Comparison of ENCODE assay signal across 9 cellular contexts in genomic region chr3:109023656-109024254, GRCh38.
DNase-seq lines count a peak whose midpoint lies in the region; ATAC-seq and TF ChIP-seq lines count a peak whose summit lies in the region.
"Had no signal": no experiment of that assay in that cellular context is flagged by ENCODE, and none has a peak within 500 bp of the region (broad histone marks: within the 10 kb centered on the region; RNA-seq: fewer than 3 reads in every experiment).

No MANE protein-coding gene starts in this region.

- no peaks in the 10 kb centered on the region for H3K4me1 Mint-ChIP-seq in CD4-positive, CD25-positive, alpha-beta regulatory T cell
- no peaks in the 10 kb centered on the region for H3K4me1 Mint-ChIP-seq in activated CD8-positive, alpha-beta T cell treated with anti-CD3 and anti-CD28 coated beads, Interleukin-2, amount 10 ng/mL, durations not matched to agents 7 days and 5 days (ENCODE audit: low read depth)

- H3K14ac ChIP-seq in trophoblast cell (ENCODE audit: low read length) = no peak overlapping the region

- no CpG with 5 or more reads among the region's 3 CpGs for WGBS in trophoblast cell (ENCODE audit: extremely low coverage, insufficient coverage, insufficient read length)

- DNase-seq in CD4-positive, CD25-positive, alpha-beta regulatory T cell = peak; percentile 3 to 48 (median 34)
- DNase-seq in NCI-H2196 treated with DMSO at 0.1 percent for 48 hours (lab: John Stamatoyannopoulos, UW; ENCODE audit: unreplicated experiment) (peak; percentile 44), fibroblast of villous mesenchyme (ENCODE audit: low read depth) (peak; percentile 41), trophoblast cell (peak; percentile 4 to 68), GF-D8 (lab: John Stamatoyannopoulos, UW) (no peak)
- peak; percentile 59 for DNase-seq in activated CD8-positive, alpha-beta T cell treated with anti-CD3 and anti-CD28 coated beads, Interleukin-2, amount 10 ng/mL, durations not matched to agents 7 days and 5 days

- no peak overlapping the region for H3K4ac ChIP-seq in trophoblast cell (ENCODE audit: low read depth, low read length)

- peaks cover 0 to 1% (median 0%) of the 10 kb centered on the region in 7 donors for H3K9me3 Mint-ChIP-seq in CD4-positive, CD25-positive, alpha-beta regulatory T cell
- H3K9me3 Mint-ChIP-seq in activated CD8-positive, alpha-beta T cell treated with anti-CD3 and anti-CD28 coated beads, Interleukin-2, amount 10 ng/mL, durations not matched to agents 7 days and 5 days (ENCODE audit: insufficient read depth) = no peaks in the 10 kb centered on the region
- H3K9me3 Mint-ChIP-seq: T-helper 1 cell treated with Interleukin-12 subunit alpha and Interleukin-12 subunit beta and Interleukin-4 antibody, amounts not matched to agents 30 μg/mL and 1 μg/mL, for 36 hours had no signal

- CTCF ChIA-PET in activated CD8-positive, alpha-beta T cell treated with anti-CD3 and anti-CD28 coated beads, Interleukin-2, amount 10 ng/mL, durations not matched to agents 7 days and 5 days (lab: Charles Lee) = interaction anchor here (0.6 to 4.8 kb wide), 43 partner anchors 8 to 1291 kb away, joined by 3 to 39 read pairs (median 4); partner anchors contain the start of gene GUCA1C

- no peak overlapping the region for H4K12ac ChIP-seq in trophoblast cell (ENCODE audit: low read depth, low read length)

- POLR2A ChIA-PET in activated CD8-positive, alpha-beta T cell treated with anti-CD3 and anti-CD28 coated beads, Interleukin-2, amount 10 ng/mL, durations not matched to agents 7 days and 5 days (lab: Charles Lee) = interaction anchor here (1.0 kb wide), 1 partner anchor 10 kb away, joined by 3 read pairs; no protein-coding TSS in a partner anchor

- no peak overlapping the region for H3K27ac ChIP-seq in CD4-positive, CD25-positive, alpha-beta regulatory T cell (ENCODE audit: insufficient read depth, low read length, poor library complexity, severe bottlenecking)
- no peak overlapping the region for H3K27ac ChIP-seq in trophoblast cell (ENCODE audit: low read depth, low read length)

- H2AFZ ChIP-seq in trophoblast cell (ENCODE audit: insufficient read depth, low read length, poor library complexity) = no peak overlapping the region

- H2AK5ac ChIP-seq in trophoblast cell (ENCODE audit: low read length) = no peak overlapping the region

- no peaks in the 10 kb centered on the region for H3K4me1 ChIP-seq in CD4-positive, CD25-positive, alpha-beta regulatory T cell (ENCODE audit: control insufficient read depth, insufficient read depth, low read length, poor library complexity, severe bottlenecking)
- H3K4me1 ChIP-seq in trophoblast cell (ENCODE audit: control insufficient read depth in 1 of 2, insufficient read depth in 2 of 2, low read length in 2 of 2) = no peaks in the 10 kb centered on the region

- ATAC-seq in CD4-positive, CD25-positive, alpha-beta regulatory T cell (ENCODE audit: low read depth in 2 of 2) = peak; percentile 34 to 40
- peak; percentile 76 for ATAC-seq in GM18861 (IDR thresholded peaks at IDR 0.05; ENCODE audit: unreplicated experiment)
- peak; percentile 73 for ATAC-seq in HG03060 (IDR thresholded peaks at IDR 0.05; ENCODE audit: low read depth, unreplicated experiment)
- no peak for ATAC-seq in activated CD8-positive, alpha-beta T cell treated with anti-CD3 and anti-CD28 coated beads, Interleukin-2, amount 10 ng/mL, durations not matched to agents 7 days and 5 days

- H3K4me3 Mint-ChIP-seq in CD4-positive, CD25-positive, alpha-beta regulatory T cell = no peak overlapping the region
- H3K4me3 Mint-ChIP-seq in activated CD8-positive, alpha-beta T cell treated with anti-CD3 and anti-CD28 coated beads, Interleukin-2, amount 10 ng/mL, durations not matched to agents 7 days and 5 days = no peak overlapping the region
- H3K4me3 Mint-ChIP-seq: T-helper 1 cell treated with Interleukin-12 subunit alpha and Interleukin-12 subunit beta and Interleukin-4 antibody, amounts not matched to agents 30 μg/mL and 1 μg/mL, for 36 hours had no signal

- no peak overlapping the region for H3K9ac ChIP-seq in trophoblast cell (ENCODE audit: low read length)

- H3K27ac Mint-ChIP-seq in CD4-positive, CD25-positive, alpha-beta regulatory T cell = no peak overlapping the region
- no peak overlapping the region for H3K27ac Mint-ChIP-seq in activated CD8-positive, alpha-beta T cell treated with anti-CD3 and anti-CD28 coated beads, Interleukin-2, amount 10 ng/mL, durations not matched to agents 7 days and 5 days
- H3K27ac Mint-ChIP-seq: T-helper 1 cell treated with Interleukin-12 subunit alpha and Interleukin-12 subunit beta and Interleukin-4 antibody, amounts not matched to agents 30 μg/mL and 1 μg/mL, for 36 hours had no signal

- no peaks in the 10 kb centered on the region for H3K27me3 ChIP-seq in CD4-positive, CD25-positive, alpha-beta regulatory T cell (ENCODE audit: control insufficient read depth, insufficient read depth, low read length)
- H3K27me3 ChIP-seq in trophoblast cell (ENCODE audit: insufficient read depth, low read length) = no peaks in the 10 kb centered on the region

- no peaks in the 10 kb centered on the region for H3K36me3 Mint-ChIP-seq in CD4-positive, CD25-positive, alpha-beta regulatory T cell
- no peaks in the 10 kb centered on the region for H3K36me3 Mint-ChIP-seq in activated CD8-positive, alpha-beta T cell treated with anti-CD3 and anti-CD28 coated beads, Interleukin-2, amount 10 ng/mL, durations not matched to agents 7 days and 5 days (ENCODE audit: low read depth)

- no peaks in the 10 kb centered on the region for H3K36me3 ChIP-seq in CD4-positive, CD25-positive, alpha-beta regulatory T cell (ENCODE audit: control insufficient read depth, insufficient read depth, low read length)
- H3K36me3 ChIP-seq in trophoblast cell (ENCODE audit: control insufficient read depth in 1 of 2, insufficient read depth in 2 of 2, low read length in 2 of 2) = no peaks in the 10 kb centered on the region

- H3K79me2 ChIP-seq in trophoblast cell (ENCODE audit: control insufficient read depth, insufficient read depth, low read length, poor library complexity) = no peaks in the 10 kb centered on the region

- H3K23ac ChIP-seq in trophoblast cell (ENCODE audit: low read length) = no peak overlapping the region

- H4K91ac ChIP-seq in trophoblast cell (ENCODE audit: low read depth, low read length) = no peak overlapping the region

- no peaks in the 10 kb centered on the region for H3K79me1 ChIP-seq in trophoblast cell (ENCODE audit: low read length)

- H2BK12ac ChIP-seq in trophoblast cell (ENCODE audit: low read length) = no peak overlapping the region

- H2BK5ac ChIP-seq in trophoblast cell (ENCODE audit: low read depth, low read length, poor library complexity) = no peak overlapping the region

- no peaks in the 10 kb centered on the region for H3K9me3 ChIP-seq in CD4-positive, CD25-positive, alpha-beta regulatory T cell (ENCODE audit: control insufficient read depth in 2 of 2, low read length in 2 of 2)
- no peaks in the 10 kb centered on the region for H3K9me3 ChIP-seq in trophoblast cell (ENCODE audit: insufficient read depth, low read depth, low read length)

- no peak overlapping the region for H3K4me2 ChIP-seq in trophoblast cell (ENCODE audit: low read length)

- TF ChIP-seq CTCF in fibroblast of villous mesenchyme (IDR thresholded peaks at IDR 0.05; ENCODE audit: insufficient read depth, low read depth, low read length) = peak; percentile 67

- H4K8ac ChIP-seq in trophoblast cell (ENCODE audit: low read depth, low read length) = no peak overlapping the region

- no peak overlapping the region for H2BK120ac ChIP-seq in trophoblast cell (ENCODE audit: insufficient read depth, low read length, poor library complexity)

- H3K18ac ChIP-seq in trophoblast cell (ENCODE audit: low read length) = no peak overlapping the region

- H3K27me3 Mint-ChIP-seq in CD4-positive, CD25-positive, alpha-beta regulatory T cell = peaks cover 5% of the 10 kb centered on the region
- H3K27me3 Mint-ChIP-seq in activated CD8-positive, alpha-beta T cell treated with anti-CD3 and anti-CD28 coated beads, Interleukin-2, amount 10 ng/mL, durations not matched to agents 7 days and 5 days (ENCODE audit: low read depth) = no peaks in the 10 kb centered on the region

- no peak overlapping the region for H3K4me3 ChIP-seq in CD4-positive, CD25-positive, alpha-beta regulatory T cell (ENCODE audit: low read depth, low read length)
- H3K4me3 ChIP-seq in fibroblast of villous mesenchyme (ENCODE audit: low read depth, low read length) (no peak overlapping the region), trophoblast cell (ENCODE audit: low read depth, low read length) (no peak overlapping the region)
